8 cellular contexts compared by ENCODE assay signal in genomic region chr1:31644560-31645273, GRCh38. TPM values are rescaled to one million over a fixed set of nuclear protein-coding genes. Genes with fewer than 3 reads are reported as not detected.
A peak's percentile ranks its signal among the peaks of the same experiment; 100 is the strongest.
DNase-seq lines count a peak whose midpoint lies in the region; ATAC-seq, FAIRE-seq and TF ChIP-seq lines count a peak whose summit lies in the region.

Gene PEF1 (minus strand): TSS chr1:31644876. CDS start chr1:31644864, 12 bp downstream.

- peak; percentile 96 for DNase-seq in GM12892 (ENCODE audit: insufficient read length)
- peak; percentile 96 for DNase-seq in NCI-H146 treated with DMSO at 0.1 percent for 48 hours (lab: John Stamatoyannopoulos, UW; ENCODE audit: unreplicated experiment)
- DNase-seq in amniotic epithelial cell (ENCODE audit: low read depth) = peak; percentile 97
- DNase-seq in heart left ventricle = peak; percentile 99 to 100 (median 99)
- peak; percentile 99 for DNase-seq in pons (ENCODE audit: low spot score)
- peak; percentile 99 for DNase-seq in type B pancreatic cell (ENCODE audit: extremely low spot score, unreplicated experiment)

- peak; percentile 99 for FAIRE-seq in GM12892 (lab: Jason Lieb, UNC)

- H3K4me3 Mint-ChIP-seq in type B pancreatic cell = peak within 1 kb of the TSS; percentile 99

- peak within 1 kb of the TSS; percentile 100 for H3K27ac Mint-ChIP-seq in type B pancreatic cell

- peak; percentile 68; the same call in 1 of the 2 replicates for TF ChIP-seq POLR2A in GM12892 (IDR thresholded peaks at IDR 0.05; ENCODE audit: low read depth, low read length)
- TF ChIP-seq POLR2A in heart left ventricle (IDR thresholded peaks at IDR 0.05) = peak; percentile 13 to 62

- H3K4me1 ChIP-seq in heart left ventricle = peaks cover 0 to 86% (median 61%) of the 10 kb centered on the region in 12 donors

- peak within 1 kb of the TSS; percentile 78 to 99 (median 86) for H3K4me3 ChIP-seq in heart left ventricle

- peaks cover 0 to 4% (median 0%) of the 10 kb centered on the region in 9 donors for H3K36me3 ChIP-seq in heart left ventricle

- no peaks in the 10 kb centered on the region for H3K27me3 Mint-ChIP-seq in type B pancreatic cell

- no peaks in the 10 kb centered on the region for H3K9me3 ChIP-seq in heart left ventricle

- ATAC-seq in HG02852 (IDR thresholded peaks at IDR 0.05; ENCODE audit: unreplicated experiment) (peak; percentile 90), heart left ventricle (peak; percentile 94 to 96 (median 96))

- no peaks in the 10 kb centered on the region for H3K27me3 ChIP-seq in heart left ventricle

- 0 to 1% (median 0%) methylated on average over 28 to 56 of the region's 56 CpGs for WGBS in heart left ventricle, 4 donors

- H3K36me3 Mint-ChIP-seq in type B pancreatic cell = no peaks in the 10 kb centered on the region

- H3K4me1 Mint-ChIP-seq in type B pancreatic cell (ENCODE audit: unreplicated experiment) = peaks cover 28% of the 10 kb centered on the region

- TF ChIP-seq CTCF in heart left ventricle (IDR thresholded peaks at IDR 0.05) (no peak), type B pancreatic cell (conservative IDR thresholded peaks at IDR 0.05) (no peak)

- intact Hi-C loops in T-helper 1 cell treated with Interleukin-12 subunit alpha and Interleukin-12 subunit beta and Interleukin-4 antibody, amounts not matched to agents 30 ng/mL and 1 ng/mL, for 36 hours (cut with micrococcal nuclease) = loop anchor here (1.0 to 10.0 kb wide), 14 partner anchors 116 to 1710 kb away; partner anchors contain the start of genes BSDC1, HDAC1, KHDRBS1 and KPNA6
- intact Hi-C loops in heart left ventricle (cut with DNase I) = loop anchor here in 1 of 10 donors (2.0 kb wide), 1 partner anchor 70 kb away; no protein-coding TSS in a partner anchor

- peaks cover 3% of the 10 kb centered on the region for H3K9me3 Mint-ChIP-seq in type B pancreatic cell

- H3K27ac ChIP-seq in heart left ventricle = peak within 1 kb of the TSS; percentile 94 to 100 (median 98)

RNA-seq across cellular contexts. Expression of gene PEF1, which starts in this region (rescaled TPM):
- 47.0 TPM for polyA plus RNA-seq in GM12892 (2012; ENCODE audit: missing spikeins)
- total RNA-seq in T-helper 1 cell treated with Interleukin-12 subunit alpha and Interleukin-12 subunit beta and Interleukin-4 antibody, amounts not matched to agents 30 ng/mL and 1 ng/mL, for 36 hours = 52.5 and 53.3 TPM in 2 replicates
- 10 to 100 TPM; 32.2 to 55.4 (median 42.4) TPM for total RNA-seq in heart left ventricle
- 100 to 1,000 TPM in 1 of 2 donors, 10 to 100 TPM in 1; 36.1 to 106 TPM for polyA plus RNA-seq in heart left ventricle
- total RNA-seq in type B pancreatic cell (ENCODE audit: low replicate concordance) = 45.2 and 48.3 TPM in 2 replicates

Comparison
In these comparisons a context has a peak if more than half of its experiments do, and no peak if none do; other contexts are left out.
1. Peak in every context shown above with its lines: DNase-seq, ATAC-seq, H3K4me3 ChIP-seq and H3K27ac ChIP-seq.